Comparison of ENCODE assay signal across 24 cellular contexts in genomic region chr12:65830305-65830704, GRCh38. TPM values are rescaled to one million over a fixed set of nuclear protein-coding genes. Genes with fewer than 3 reads are reported as not detected.
A peak's percentile ranks its signal among the peaks of the same experiment; 100 is the strongest.
DNase-seq lines count a peak whose midpoint lies in the region; ATAC-seq and TF ChIP-seq lines count a peak whose summit lies in the region.
"Had no signal": no experiment of that assay in that cellular context is flagged by ENCODE, and none has a peak within 500 bp of the region (broad histone marks: within the 10 kb centered on the region; RNA-seq: fewer than 3 reads in every experiment).

No MANE protein-coding gene starts in this region.

- H3K4me1 Mint-ChIP-seq in HFFc6 (ENCODE audit: low read depth) (peaks cover 75% of the 10 kb centered on the region), osteocyte (ENCODE audit: unreplicated experiment) (peaks cover 65% of the 10 kb centered on the region)
- peaks cover 7% of the 10 kb centered on the region for H3K4me1 Mint-ChIP-seq in activated CD4-positive, alpha-beta T cell treated with anti-CD3 and anti-CD28 coated beads for 36 hours

- H3K27me3 Mint-ChIP-seq in HFFc6 (ENCODE audit: insufficient read depth) (peaks cover 7% of the 10 kb centered on the region), osteocyte (ENCODE audit: unreplicated experiment) (no peaks in the 10 kb centered on the region)
- peaks cover 35% of the 10 kb centered on the region for H3K27me3 Mint-ChIP-seq in activated CD4-positive, alpha-beta T cell treated with anti-CD3 and anti-CD28 coated beads for 36 hours
- H3K27me3 Mint-ChIP-seq: progenitor cell of endocrine pancreas had no signal

- TF ChIP-seq CTCF in HFFc6 (IDR thresholded peaks at IDR 0.05) (no peak), osteocyte (IDR thresholded peaks at IDR 0.05) (no peak)

- intact Hi-C loops in activated CD4-positive, alpha-beta T cell treated with anti-CD3 and anti-CD28 coated beads for 36 hours (cut with DNase I, micrococcal nuclease) = no loop called here

- H3K27me3 ChIP-seq in adipocyte (replicated peaks; ENCODE audit: control insufficient read depth, insufficient read depth, low read length) = no peaks in the 10 kb centered on the region
- H3K27me3 ChIP-seq: neural progenitor cell had no signal

- no peak overlapping the region for H3K4me3 ChIP-seq in adipocyte (ENCODE audit: low read length)
- H3K4me3 ChIP-seq: lower lobe of right lung, neural progenitor cell, transverse colon had no signal

- no peaks in the 10 kb centered on the region for H3K9me3 ChIP-seq in adipocyte (ENCODE audit: control insufficient read depth, low read length)
- H3K9me3 ChIP-seq: lower lobe of right lung, transverse colon had no signal

- no peak overlapping the region for H3K9ac ChIP-seq in adipocyte (ENCODE audit: low read length)
- H3K9ac ChIP-seq: neural progenitor cell had no signal

- H3K27ac Mint-ChIP-seq in HFFc6 = peak overlapping the region; percentile 61
- H3K27ac Mint-ChIP-seq in osteocyte (ENCODE audit: unreplicated experiment) = peak overlapping the region; percentile 92
- H3K27ac Mint-ChIP-seq in activated CD4-positive, alpha-beta T cell treated with anti-CD3 and anti-CD28 coated beads for 36 hours = no peak overlapping the region
- H3K27ac Mint-ChIP-seq: activated naive CD4-positive, alpha-beta T cell treated with anti-CD3 and anti-CD28 coated beads, Interleukin-2, amount 10 ng/mL, durations not matched to agents 7 days and 5 days; activated T-helper 1 cell treated with anti-CD3 and anti-CD28 coated beads, Interleukin-12 subunit alpha, Interleukin-12 subunit beta, Interleukin-2, Interleukin-4 antibody, amounts not matched to agents 30 ng/mL and 10 ng/mL and 1 ng/mL, durations not matched to agents 14 hours and 24 hours and 36 hours; CD4-positive, CD25-positive, alpha-beta regulatory T cell; neural progenitor cell had no signal

- H3K36me3 ChIP-seq in adipocyte (ENCODE audit: control insufficient read depth, insufficient read depth, low read length, severe bottlenecking) = no peaks in the 10 kb centered on the region
- H3K36me3 ChIP-seq: lower lobe of right lung, transverse colon had no signal

- POLR2A ChIA-PET in activated CD4-positive, alpha-beta T cell treated with anti-CD3 and anti-CD28 coated beads for 36 hours (lab: Charles Lee) = no interaction called here

- peaks cover 7% of the 10 kb centered on the region for H3K9me3 Mint-ChIP-seq in HFFc6
- no peaks in the 10 kb centered on the region for H3K9me3 Mint-ChIP-seq in osteocyte (ENCODE audit: unreplicated experiment)
- H3K9me3 Mint-ChIP-seq in activated CD4-positive, alpha-beta T cell treated with anti-CD3 and anti-CD28 coated beads for 36 hours (ENCODE audit: low read depth) = no peaks in the 10 kb centered on the region
- H3K9me3 Mint-ChIP-seq: activated naive CD4-positive, alpha-beta T cell treated with anti-CD3 and anti-CD28 coated beads, Interleukin-2, amount 10 ng/mL, durations not matched to agents 7 days and 5 days; activated T-helper 1 cell treated with anti-CD3 and anti-CD28 coated beads, Interleukin-12 subunit alpha, Interleukin-12 subunit beta, Interleukin-2, Interleukin-4 antibody, amounts not matched to agents 30 ng/mL and 10 ng/mL and 1 ng/mL, durations not matched to agents 14 hours and 24 hours and 36 hours; CD4-positive, CD25-positive, alpha-beta regulatory T cell; neural progenitor cell had no signal

- peaks cover 80% of the 10 kb centered on the region for H3K36me3 Mint-ChIP-seq in HFFc6 (ENCODE audit: low read depth)
- peaks cover 33% of the 10 kb centered on the region for H3K36me3 Mint-ChIP-seq in osteocyte (ENCODE audit: unreplicated experiment)
- no peaks in the 10 kb centered on the region for H3K36me3 Mint-ChIP-seq in activated CD4-positive, alpha-beta T cell treated with anti-CD3 and anti-CD28 coated beads for 36 hours (ENCODE audit: low read depth)
- H3K36me3 Mint-ChIP-seq: activated naive CD4-positive, alpha-beta T cell treated with anti-CD3 and anti-CD28 coated beads, Interleukin-2, amount 10 ng/mL, durations not matched to agents 7 days and 5 days; CD4-positive, CD25-positive, alpha-beta regulatory T cell had no signal

- ATAC-seq in activated CD4-positive, alpha-beta T cell treated with anti-CD3 and anti-CD28 coated beads for 36 hours = no peak
- ATAC-seq in HG02970 (IDR thresholded peaks at IDR 0.05; ENCODE audit: low FRiP score, unreplicated experiment) = no peak
- no peak for ATAC-seq in HG02840 (IDR thresholded peaks at IDR 0.05; ENCODE audit: low FRiP score, unreplicated experiment)
- ATAC-seq: esophagus mucosa, lower lobe of right lung had no signal

- CTCF ChIA-PET in activated CD4-positive, alpha-beta T cell treated with anti-CD3 and anti-CD28 coated beads for 36 hours (lab: Charles Lee) = no interaction called here

- DNase-seq in HFFc6 = no peak
- DNase-seq in adipocyte (ENCODE audit: low read depth) = peak; percentile 48
- no peak for DNase-seq in epithelial cell of prostate (ENCODE audit: low read depth, low spot score)
- no peak for DNase-seq in osteocyte (ENCODE audit: extremely low spot score, unreplicated experiment)
- DNase-seq in AG20443 (ENCODE audit: low spot score) = no peak
- DNase-seq in activated CD4-positive, alpha-beta T cell treated with anti-CD3 and anti-CD28 coated beads for 36 hours = no peak
- DNase-seq: activated CD4-positive, alpha-beta T cell treated with anti-CD3 and anti-CD28 coated beads, Interleukin-2, amount 50 U/mL, for 1 hour; activated naive CD4-positive, alpha-beta T cell treated with anti-CD3 and anti-CD28 coated beads, Interleukin-2, amount 10 ng/mL, durations not matched to agents 7 days and 5 days; aorta; CD4-positive, CD25-positive, alpha-beta regulatory T cell; cerebellar nuclear complex; effector CD4-positive, alpha-beta T cell; lower lobe of right lung; NCI-H1092 treated with DMSO at 0.1 percent for 48 hours; NCI-H1930; NCI-H748 treated with DMSO at 0.1 percent for 48 hours; transverse colon had no signal

- H3K27ac ChIP-seq in epithelial cell of prostate = peak overlapping the region; percentile 99
- H3K27ac ChIP-seq: lower lobe of right lung, neural progenitor cell, transverse colon, VCaP had no signal

- H3K4me3 Mint-ChIP-seq in HFFc6 = peak overlapping the region; percentile 86
- H3K4me3 Mint-ChIP-seq in osteocyte (ENCODE audit: unreplicated experiment) = peak overlapping the region; percentile 40
- no peak overlapping the region for H3K4me3 Mint-ChIP-seq in activated CD4-positive, alpha-beta T cell treated with anti-CD3 and anti-CD28 coated beads for 36 hours
- H3K4me3 Mint-ChIP-seq: activated naive CD4-positive, alpha-beta T cell treated with anti-CD3 and anti-CD28 coated beads, Interleukin-2, amount 10 ng/mL, durations not matched to agents 7 days and 5 days; activated T-helper 1 cell treated with anti-CD3 and anti-CD28 coated beads, Interleukin-12 subunit alpha, Interleukin-12 subunit beta, Interleukin-2, Interleukin-4 antibody, amounts not matched to agents 30 ng/mL and 10 ng/mL and 1 ng/mL, durations not matched to agents 14 hours and 24 hours and 36 hours; CD4-positive, CD25-positive, alpha-beta regulatory T cell; neural progenitor cell had no signal

- H3K4me1 ChIP-seq in adipocyte (ENCODE audit: control insufficient read depth, insufficient read depth, low read length) = peaks cover 50% of the 10 kb centered on the region

RNA-seq across cellular contexts. Expression of gene HMGA2, which starts 6.0 kb away (rescaled TPM):
- total RNA-seq in HFFc6 (2021; fragmentation: NEBNext Ultra II Directional; extraction: Animal tissue kit (Norgen Biotek cat#: 25700)) = 100 to 1,000 TPM in 5 of 6 experiments, 10 to 100 TPM in 1; 83.8 to 170 (median 167) TPM
- total RNA-seq in osteocyte = 41.8 and 42.1 TPM in 2 replicates
- not detected for total RNA-seq in activated CD4-positive, alpha-beta T cell treated with anti-CD3 and anti-CD28 coated beads for 36 hours
- total RNA-seq: lower lobe of right lung had no signal

Comparison
In these comparisons a context has a peak if more than half of its experiments do, and no peak if none do; other contexts are left out.
1. RNA of gene HMGA2, which starts 6.0 kb away (total RNA-seq): 83.8 to 170 TPM in HFFc6 and 41.8 to 42.1 TPM in osteocyte; not detected in activated CD4-positive, alpha-beta T cell treated with anti-CD3 and anti-CD28 coated beads for 36 hours; every median in the first group is over 10 times any median in the second.